Comparison of ENCODE assay signal across 8 cellular contexts in the genomic region with DNA sequence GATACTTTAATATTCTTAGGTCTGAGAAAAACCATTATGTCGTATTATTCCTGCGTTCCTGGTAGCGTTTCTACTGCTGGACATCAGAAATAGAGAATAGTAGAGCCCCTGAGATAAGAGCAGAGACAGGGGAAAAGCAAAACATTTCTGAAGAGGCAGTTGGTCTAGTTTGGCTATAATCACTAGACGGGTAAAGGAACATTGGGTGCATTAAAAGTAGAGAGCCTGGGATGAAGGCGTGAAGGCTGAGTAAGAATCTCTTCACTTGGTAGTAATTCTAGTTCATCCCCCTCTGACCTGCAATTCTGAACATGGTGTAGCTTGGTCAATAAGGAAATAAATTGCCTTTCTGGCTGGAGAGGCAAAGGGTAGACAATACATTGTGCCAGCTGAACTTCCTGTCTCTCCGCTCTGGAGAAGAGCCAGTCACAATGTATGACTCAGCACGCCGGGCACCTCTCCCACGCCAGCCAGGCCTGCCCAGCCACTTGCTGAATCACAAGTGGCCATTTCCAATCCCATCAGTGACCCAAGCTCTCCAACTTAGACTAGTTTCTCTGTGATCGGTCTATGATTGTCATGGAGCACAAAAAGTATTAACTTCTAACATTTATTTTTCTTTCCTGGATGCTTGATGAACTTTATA.
DNase-seq lines count a peak whose midpoint lies in the region; ATAC-seq and TF ChIP-seq lines count a peak whose summit lies in the region.

No MANE protein-coding gene starts in this region.

- TF ChIP-seq POLR2A in stomach (IDR thresholded peaks at IDR 0.05) (no peak), esophagus muscularis mucosa (IDR thresholded peaks at IDR 0.05; ENCODE audit: low read depth) (no peak)

- no peak for TF ChIP-seq CTCF in SK-N-SH (IDR thresholded peaks at IDR 0.05)
- TF ChIP-seq CTCF in stomach (IDR thresholded peaks at IDR 0.05), result no peak
- no peak for TF ChIP-seq CTCF in esophagus muscularis mucosa (IDR thresholded peaks at IDR 0.05)

- TF ChIP-seq RAD21 in Ishikawa (IDR thresholded peaks at IDR 0.05; ENCODE audit: low read depth) (no peak), SK-N-SH (IDR thresholded peaks at IDR 0.05; ENCODE audit: low read length) (no peak)

- H3K4me1 ChIP-seq in ACC112 (ENCODE audit: control insufficient read depth, insufficient read depth, low read length, unreplicated experiment), result peaks cover 26% of the 10 kb centered on the region
- peaks cover 3 to 15% of the 10 kb centered on the region in 2 experiments; a peak in 3 of 4 replicates for H3K4me1 ChIP-seq in SK-N-SH (ENCODE audit: control insufficient read depth in 1 of 2, insufficient read depth in 2 of 2, low read depth in 1 of 2, low read length in 1 of 2)
- peaks cover 0 to 10% (median 0%) of the 10 kb centered on the region in 4 donors for H3K4me1 ChIP-seq in stomach
- H3K4me1 ChIP-seq in esophagus muscularis mucosa, result no peaks in the 10 kb centered on the region

- H3K9me3 ChIP-seq in SK-N-SH (no peaks in the 10 kb centered on the region), stomach (no peaks in the 10 kb centered on the region), esophagus muscularis mucosa (no peaks in the 10 kb centered on the region)

- intact Hi-C loops in stomach (cut with DNase I; ENCODE audit: low total_unique reads) (no loop called here), esophagus muscularis mucosa (cut with DNase I) (no loop called here)

- CTCF ChIA-PET in SK-N-SH (lab: Yijun Ruan, JAX), result no interaction called here

- no peaks in the 10 kb centered on the region for H3K9me2 ChIP-seq in SK-N-SH

- ATAC-seq in HG02678 (IDR thresholded peaks at IDR 0.05; ENCODE audit: unreplicated experiment), result no peak

- POLR2A ChIA-PET in SK-N-SH (lab: Yijun Ruan, JAX), result no interaction called here

- H4K20me1 ChIP-seq in SK-N-SH (ENCODE audit: insufficient read depth), result no peaks in the 10 kb centered on the region

- H3K36me3 ChIP-seq in ACC112 (ENCODE audit: insufficient read depth, low read length) (no peaks in the 10 kb centered on the region), SK-N-SH (replicated peaks in 1 of 2; ENCODE audit: control insufficient read depth in 1 of 2, insufficient read depth in 2 of 2, low read length in 1 of 2) (no peaks in the 10 kb centered on the region), stomach (no peaks in the 10 kb centered on the region), esophagus muscularis mucosa (no peaks in the 10 kb centered on the region)

- peaks cover 12% of the 10 kb centered on the region for H3F3A ChIP-seq in SK-N-SH (replicated peaks; ENCODE audit: insufficient read depth)

- WGBS in SK-N-SH (ENCODE audit: low lambda C conversion rate), result 48% methylated on average over 10 of the region's 10 CpGs
- 57 to 64% (median 62%) methylated on average over 10 of the region's 10 CpGs for WGBS in stomach, 5 donors
- WGBS in esophagus muscularis mucosa, result 72% methylated on average over 10 of the region's 10 CpGs

- H3K27me3 ChIP-seq in ACC112 (ENCODE audit: insufficient read depth, low read length), result no peaks in the 10 kb centered on the region
- no peaks in the 10 kb centered on the region for H3K27me3 ChIP-seq in SK-N-SH (ENCODE audit: insufficient read depth)
- H3K27me3 ChIP-seq in stomach, result no peaks in the 10 kb centered on the region
- no peaks in the 10 kb centered on the region for H3K27me3 ChIP-seq in esophagus muscularis mucosa

- peak overlapping the region; percentile 22; the same call in 1 of the 2 replicates for H3K9ac ChIP-seq in SK-N-SH

- no peaks in the 10 kb centered on the region for H3K79me2 ChIP-seq in ACC112 (ENCODE audit: control insufficient read depth, insufficient read depth, low read length, unreplicated experiment)
- no peaks in the 10 kb centered on the region for H3K79me2 ChIP-seq in SK-N-SH (ENCODE audit: insufficient read depth)

- peak overlapping the region; percentile 20; the same call in 1 of the 2 replicates for H3K4me2 ChIP-seq in SK-N-SH

- DNase-seq in SK-N-SH, result peak; percentile 7
- DNase-seq in globus pallidus (ENCODE audit: low spot score), result peak; percentile 52
- DNase-seq in stomach, result peak; percentile 87
- no peak for DNase-seq in esophagus muscularis mucosa (ENCODE audit: extremely low spot score)
- DNase-seq in NK-92 (lab: John Stamatoyannopoulos, UW; ENCODE audit: unreplicated experiment), result no peak

- H2AFZ ChIP-seq in ACC112 (ENCODE audit: low read length, unreplicated experiment) (peak overlapping the region; percentile 58), SK-N-SH (ENCODE audit: low read depth) (peak overlapping the region; percentile 50; the same call in 1 of the 2 replicates)

- peak overlapping the region; percentile 74 for H3K27ac ChIP-seq in ACC112 (ENCODE audit: low read depth, low read length)
- H3K27ac ChIP-seq in SK-N-SH (ENCODE audit: low read depth in 2 of 2, low read length in 1 of 2), result peak overlapping the region; percentile 26 to 89; a peak in 3 of 4 replicates
- H3K27ac ChIP-seq in stomach, result peak overlapping the region in 2 of 5 donors; percentile 47 to 59
- no peak overlapping the region for H3K27ac ChIP-seq in esophagus muscularis mucosa (replicated peaks in 1 of 4)

- H3K4me3 ChIP-seq in ACC112 (ENCODE audit: low read depth, low read length) (no peak overlapping the region), SK-N-SH (ENCODE audit: low read depth in 2 of 2, low read length in 1 of 2) (no peak overlapping the region), stomach (no peak overlapping the region), esophagus muscularis mucosa (no peak overlapping the region)

- TF ChIP-seq EP300 in Ishikawa (IDR thresholded peaks at IDR 0.05; ENCODE audit: borderline replicate concordance) (no peak), SK-N-SH (IDR thresholded peaks at IDR 0.05; ENCODE audit: borderline replicate concordance in 1 of 2, low read depth in 1 of 2, low read length in 1 of 2) (peak in 1 of 2 experiments; percentile 74; a peak in 1 of 4 replicates), stomach (IDR thresholded peaks at IDR 0.05) (no peak), esophagus muscularis mucosa (IDR thresholded peaks at IDR 0.05) (no peak)

TF ChIP-seq in Ishikawa, 13 proteins besides CTCF, POLR2A, EP300 and RAD21 (continues in another document):
- TF ChIP-seq NFIC (IDR thresholded peaks at IDR 0.05), result peak; percentile 51
- peak; percentile 66; the same call in 1 of the 2 replicates for TF ChIP-seq YY1 (IDR thresholded peaks at IDR 0.05; ENCODE audit: low read depth)
- no peak for TF ChIP-seq ZBTB7A (IDR thresholded peaks at IDR 0.05; ENCODE audit: low read depth)
- TF ChIP-seq, protein P1, sequence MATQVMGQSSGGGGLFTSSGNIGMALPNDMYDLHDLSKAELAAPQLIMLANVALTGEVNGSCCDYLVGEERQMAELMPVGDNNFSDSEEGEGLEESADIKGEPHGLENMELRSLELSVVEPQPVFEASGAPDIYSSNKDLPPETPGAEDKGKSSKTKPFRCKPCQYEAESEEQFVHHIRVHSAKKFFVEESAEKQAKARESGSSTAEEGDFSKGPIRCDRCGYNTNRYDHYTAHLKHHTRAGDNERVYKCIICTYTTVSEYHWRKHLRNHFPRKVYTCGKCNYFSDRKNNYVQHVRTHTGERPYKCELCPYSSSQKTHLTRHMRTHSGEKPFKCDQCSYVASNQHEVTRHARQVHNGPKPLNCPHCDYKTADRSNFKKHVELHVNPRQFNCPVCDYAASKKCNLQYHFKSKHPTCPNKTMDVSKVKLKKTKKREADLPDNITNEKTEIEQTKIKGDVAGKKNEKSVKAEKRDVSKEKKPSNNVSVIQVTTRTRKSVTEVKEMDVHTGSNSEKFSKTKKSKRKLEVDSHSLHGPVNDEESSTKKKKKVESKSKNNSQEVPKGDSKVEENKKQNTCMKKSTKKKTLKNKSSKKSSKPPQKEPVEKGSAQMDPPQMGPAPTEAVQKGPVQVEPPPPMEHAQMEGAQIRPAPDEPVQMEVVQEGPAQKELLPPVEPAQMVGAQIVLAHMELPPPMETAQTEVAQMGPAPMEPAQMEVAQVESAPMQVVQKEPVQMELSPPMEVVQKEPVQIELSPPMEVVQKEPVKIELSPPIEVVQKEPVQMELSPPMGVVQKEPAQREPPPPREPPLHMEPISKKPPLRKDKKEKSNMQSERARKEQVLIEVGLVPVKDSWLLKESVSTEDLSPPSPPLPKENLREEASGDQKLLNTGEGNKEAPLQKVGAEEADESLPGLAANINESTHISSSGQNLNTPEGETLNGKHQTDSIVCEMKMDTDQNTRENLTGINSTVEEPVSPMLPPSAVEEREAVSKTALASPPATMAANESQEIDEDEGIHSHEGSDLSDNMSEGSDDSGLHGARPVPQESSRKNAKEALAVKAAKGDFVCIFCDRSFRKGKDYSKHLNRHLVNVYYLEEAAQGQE (IDR thresholded peaks at IDR 0.05; ENCODE audit: low read depth), result no peak
- no peak for TF ChIP-seq TAF1 (IDR thresholded peaks at IDR 0.05; ENCODE audit: low read depth)

TF ChIP-seq in SK-N-SH, 30 proteins besides CTCF, POLR2A, EP300 and RAD21 (continues in another document):
- TF ChIP-seq, protein P1 (IDR thresholded peaks at IDR 0.05; ENCODE audit: low read depth, low read length), result peak; percentile 35; the same call in 1 of the 2 replicates

Comparison
In these comparisons a context has a peak if more than half of its experiments do, and no peak if none do; other contexts are left out.
1. H3K27ac ChIP-seq: peak in ACC112 (single experiment) and SK-N-SH (2 of 2); none in esophagus muscularis mucosa (0 of 4).
2. DNase-seq: peak in SK-N-SH (single experiment), globus pallidus (single experiment) and stomach (single experiment); none in esophagus muscularis mucosa (single experiment) and NK-92 (single experiment).